ENCODE assay signal across 8 cellular contexts in genomic region chr11:43944761-43945311, GRCh38. TPM values are rescaled to one million over a fixed set of nuclear protein-coding genes. Genes with fewer than 3 reads are reported as not detected.
DNase-seq lines count a peak whose midpoint lies in the region; ATAC-seq and TF ChIP-seq lines count a peak whose summit lies in the region.

No MANE protein-coding gene starts in this region.

- no peak overlapping the region for H3K27ac Mint-ChIP-seq in CD4-positive, CD25-positive, alpha-beta regulatory T cell
- H3K27ac Mint-ChIP-seq in type B pancreatic cell, result no peak overlapping the region

- ATAC-seq in CD4-positive, CD25-positive, alpha-beta regulatory T cell (ENCODE audit: low read depth in 2 of 2), result no peak
- peak; percentile 74 for ATAC-seq in Panc1
- peak; percentile 31 for ATAC-seq in gastroesophageal sphincter
- ATAC-seq in HG02678 (IDR thresholded peaks at IDR 0.05; ENCODE audit: unreplicated experiment), result no peak

- TF ChIP-seq CTCF in HEK293 (tag by site-specific recombination; IDR thresholded peaks at IDR 0.05) (peak; percentile 66), Panc1 (IDR thresholded peaks at IDR 0.05) (peak; percentile 95), gastroesophageal sphincter (IDR thresholded peaks at IDR 0.05) (peak in 3 of 4 experiments; percentile 79 to 88 (median 88)), ovary (IDR thresholded peaks at IDR 0.05) (peak; percentile 67 to 92 (median 92)), type B pancreatic cell (conservative IDR thresholded peaks at IDR 0.05) (peak; percentile 82)

- intact Hi-C loops in Panc1 (cut with micrococcal nuclease; ENCODE audit: unreplicated experiment), result loop anchor here (5.0 to 10.0 kb wide), 2 partner anchors 53 to 90 kb away; no protein-coding TSS in a partner anchor
- intact Hi-C loops in ovary (cut with DNase I), result loop anchor here (5.0 to 10.0 kb wide), 7 partner anchors 38 to 92 kb away; no protein-coding TSS in a partner anchor

- POLR2A ChIA-PET in HEK293 (lab: Yijun Ruan, JAX), result interaction anchor here (0.6 kb wide), 1 partner anchor 71 kb away, joined by 4 read pairs; no protein-coding TSS in a partner anchor
- POLR2A ChIA-PET in Panc1 (lab: Charles Lee), result no interaction called here

- TF ChIP-seq POLR2A in gastroesophageal sphincter (IDR thresholded peaks at IDR 0.05), result no peak
- no peak for TF ChIP-seq POLR2A in ovary (IDR thresholded peaks at IDR 0.05)

- TF ChIP-seq EP300 in gastroesophageal sphincter (IDR thresholded peaks at IDR 0.05) (no peak), ovary (IDR thresholded peaks at IDR 0.05) (no peak)

- CTCF ChIA-PET in HEK293 (lab: Yijun Ruan, JAX), result interaction anchor here (0.6 to 2.0 kb wide), 25 partner anchors 8 to 285 kb away, joined by 3 to 18 read pairs (median 3); no protein-coding TSS in a partner anchor
- CTCF ChIA-PET in Panc1 (lab: Charles Lee), result interaction anchor here (0.6 to 0.7 kb wide), 4 partner anchors 51 to 143 kb away, joined by 3 to 7 read pairs (median 5); no protein-coding TSS in a partner anchor

- H3K27ac ChIP-seq in CD4-positive, CD25-positive, alpha-beta regulatory T cell (ENCODE audit: insufficient read depth, low read length, poor library complexity, severe bottlenecking), result no peak overlapping the region
- no peak overlapping the region for H3K27ac ChIP-seq in HEK293 (ENCODE audit: extremely low read depth, low read depth, low read length)
- H3K27ac ChIP-seq in Panc1 (ENCODE audit: low read length), result no peak overlapping the region
- peak overlapping the region in 3 of 4 donors; percentile 93 to 96 (median 95) for H3K27ac ChIP-seq in gastroesophageal sphincter
- H3K27ac ChIP-seq in ovary, result peak overlapping the region; percentile 86 to 97

- no peaks in the 10 kb centered on the region for H3K9me3 Mint-ChIP-seq in CD4-positive, CD25-positive, alpha-beta regulatory T cell
- H3K9me3 Mint-ChIP-seq in type B pancreatic cell, result no peaks in the 10 kb centered on the region

- peaks cover 3% of the 10 kb centered on the region for H3K36me3 Mint-ChIP-seq in CD4-positive, CD25-positive, alpha-beta regulatory T cell
- no peaks in the 10 kb centered on the region for H3K36me3 Mint-ChIP-seq in type B pancreatic cell

- peaks cover 24% of the 10 kb centered on the region for H3K4me1 ChIP-seq in CD4-positive, CD25-positive, alpha-beta regulatory T cell (ENCODE audit: control insufficient read depth, insufficient read depth, low read length, poor library complexity, severe bottlenecking)
- H3K4me1 ChIP-seq in HEK293 (ENCODE audit: control insufficient read depth, insufficient read depth, low read length) (no peaks in the 10 kb centered on the region), Panc1 (ENCODE audit: control insufficient read depth, insufficient read depth, low read length) (peaks cover 7% of the 10 kb centered on the region; the same call in 1 of the 2 replicates), gastroesophageal sphincter (peaks cover 0 to 36% (median 5%) of the 10 kb centered on the region in 3 donors), ovary (ENCODE audit: insufficient read depth) (peaks cover 3% of the 10 kb centered on the region)

- H3K4me3 ChIP-seq in CD4-positive, CD25-positive, alpha-beta regulatory T cell (ENCODE audit: low read depth, low read length), result no peak overlapping the region
- H3K4me3 ChIP-seq in HEK293 (ENCODE audit: low read depth, low read length), result no peak overlapping the region
- peak overlapping the region in 1 of 2 experiments; percentile 55; a peak in 2 of 4 replicates for H3K4me3 ChIP-seq in Panc1 (ENCODE audit: low read depth in 2 of 2, low read length in 2 of 2)
- peak overlapping the region; percentile 50 to 81 for H3K4me3 ChIP-seq in gastroesophageal sphincter
- peak overlapping the region; percentile 94 for H3K4me3 ChIP-seq in ovary

- no peaks in the 10 kb centered on the region for H3K36me3 ChIP-seq in CD4-positive, CD25-positive, alpha-beta regulatory T cell (ENCODE audit: control insufficient read depth, insufficient read depth, low read length)
- no peaks in the 10 kb centered on the region for H3K36me3 ChIP-seq in HEK293 (ENCODE audit: control insufficient read depth in 2 of 2, insufficient read depth in 1 of 2, low read length in 2 of 2)
- H3K36me3 ChIP-seq in Panc1 (ENCODE audit: control insufficient read depth, insufficient read depth, low read length), result no peaks in the 10 kb centered on the region
- H3K36me3 ChIP-seq in gastroesophageal sphincter, result no peaks in the 10 kb centered on the region
- no peaks in the 10 kb centered on the region for H3K36me3 ChIP-seq in ovary

- peaks cover 0 to 15% (median 8%) of the 10 kb centered on the region in 4 donors for H3K4me1 Mint-ChIP-seq in CD4-positive, CD25-positive, alpha-beta regulatory T cell
- H3K4me1 Mint-ChIP-seq in type B pancreatic cell (ENCODE audit: unreplicated experiment), result peaks cover 22% of the 10 kb centered on the region

- H3K27me3 Mint-ChIP-seq in CD4-positive, CD25-positive, alpha-beta regulatory T cell, result peaks cover 77% of the 10 kb centered on the region
- peaks cover 67% of the 10 kb centered on the region for H3K27me3 Mint-ChIP-seq in type B pancreatic cell

- 29 to 38% methylated on average over 4 to 8 of the region's 16 CpGs for WGBS in gastroesophageal sphincter (ENCODE audit: low coverage in 1 of 2), 2 donors
- 15 to 22% (median 18%) methylated on average over 16 of the region's 16 CpGs for WGBS in ovary, 3 donors

- in situ Hi-C loops in Panc1 (cut with HindIII; ENCODE audit: low pct_unique_long_range_greater_than_20kb, low sequenced_read_pairs), result no loop called here

- BruUV-seq in Panc1 (replicated peaks; lab: Mats Ljungman, UMichigan), result no TSS peak

- H3K27me3 ChIP-seq in CD4-positive, CD25-positive, alpha-beta regulatory T cell (ENCODE audit: control insufficient read depth, insufficient read depth, low read length), result peaks cover 15% of the 10 kb centered on the region
- peaks cover 5% of the 10 kb centered on the region; the same call in 1 of the 2 replicates for H3K27me3 ChIP-seq in Panc1 (ENCODE audit: control insufficient read depth, insufficient read depth, low read length)
- H3K27me3 ChIP-seq in gastroesophageal sphincter, result peaks cover 16% of the 10 kb centered on the region
- H3K27me3 ChIP-seq in ovary, result no peaks in the 10 kb centered on the region

- peak; percentile 15 to 50 (median 18) for DNase-seq in CD4-positive, CD25-positive, alpha-beta regulatory T cell
- DNase-seq in Panc1 (ENCODE audit: low read depth, low spot score) (no peak), ovary (peak; percentile 78 to 91 (median 89)), type B pancreatic cell (ENCODE audit: extremely low spot score, unreplicated experiment) (peak; percentile 81)
- DNase-seq in activated effector memory CD4-positive, alpha-beta T cell treated with Interleukin-2 at 50 U/mL for 16 hours, result peak; percentile 23

- H3K4me3 Mint-ChIP-seq in CD4-positive, CD25-positive, alpha-beta regulatory T cell, result peak overlapping the region; percentile 52 to 75 (median 59)
- peak overlapping the region; percentile 93 for H3K4me3 Mint-ChIP-seq in type B pancreatic cell

- no peaks in the 10 kb centered on the region for H3K9me3 ChIP-seq in CD4-positive, CD25-positive, alpha-beta regulatory T cell (ENCODE audit: control insufficient read depth in 2 of 2, low read length in 2 of 2)
- no peaks in the 10 kb centered on the region for H3K9me3 ChIP-seq in HEK293 (ENCODE audit: control insufficient read depth, insufficient read depth, low read depth, low read length)
- no peaks in the 10 kb centered on the region for H3K9me3 ChIP-seq in Panc1 (ENCODE audit: control insufficient read depth, insufficient read depth, low read depth, low read length)
- no peaks in the 10 kb centered on the region for H3K9me3 ChIP-seq in gastroesophageal sphincter
- H3K9me3 ChIP-seq in ovary, result no peaks in the 10 kb centered on the region

TF ChIP-seq in HEK293, 187 proteins besides CTCF, POLR2A, EP300 and RAD21 (continues in another document):
- TF ChIP-seq HOXA7 (CRISPR knock-in tag; IDR thresholded peaks at IDR 0.05; ENCODE audit: borderline replicate concordance) (no peak), TSHZ1 (tag by site-specific recombination; IDR thresholded peaks at IDR 0.05; ENCODE audit: borderline replicate concordance) (no peak), ZNF426 (tag by site-specific recombination; IDR thresholded peaks at IDR 0.05) (no peak)

RNA-seq across cellular contexts. Expression of gene C11orf96, which starts 2.4 kb away (rescaled TPM):
- 0.39 TPM for total RNA-seq in CD4-positive, CD25-positive, alpha-beta regulatory T cell
- polyA plus RNA-seq in CD4-positive, CD25-positive, alpha-beta regulatory T cell, result not detected
- total RNA-seq in Panc1 (2021; ENCODE audit: unreplicated experiment) (0.41 TPM), gastroesophageal sphincter (100 to 1,000 TPM in 1 of 4 donors, 10 to 100 TPM in 3; 47.0 to 723 (median 71.2) TPM), ovary (1,000 to 10,000 TPM in 2 of 7 donors, 100 to 1,000 TPM in 5; 213 to 1,276 (median 506) TPM), type B pancreatic cell (ENCODE audit: low replicate concordance) (1.5 and 5.2 TPM in 2 replicates)
- not detected for polyA plus RNA-seq in Panc1 (2012; ENCODE audit: insufficient read length)
- 100 to 1,000 TPM in 1 of 2 donors, 10 to 100 TPM in 1; 35.9 to 218 TPM for polyA plus RNA-seq in ovary

Comparison
In these comparisons a context has a peak if more than half of its experiments do, and no peak if none do; other contexts are left out.
1. ATAC-seq: peak in Panc1 (single experiment) and gastroesophageal sphincter (single experiment); none in CD4-positive, CD25-positive, alpha-beta regulatory T cell (0 of 2) and HG02678 (single experiment).
2. H3K27ac ChIP-seq: peak in gastroesophageal sphincter (3 of 4) and ovary (2 of 2); none in CD4-positive, CD25-positive, alpha-beta regulatory T cell (single experiment), HEK293 (single experiment) and Panc1 (single experiment).
3. H3K4me3 ChIP-seq: peak in gastroesophageal sphincter (2 of 2) and ovary (single experiment); none in CD4-positive, CD25-positive, alpha-beta regulatory T cell (single experiment) and HEK293 (single experiment).
4. Peak in every context shown above with its lines, with median percentiles within 50 percentile points of each other: CTCF ChIP-seq.